Comparison of ENCODE assay signal across 17 cellular contexts in the genomic region with DNA sequence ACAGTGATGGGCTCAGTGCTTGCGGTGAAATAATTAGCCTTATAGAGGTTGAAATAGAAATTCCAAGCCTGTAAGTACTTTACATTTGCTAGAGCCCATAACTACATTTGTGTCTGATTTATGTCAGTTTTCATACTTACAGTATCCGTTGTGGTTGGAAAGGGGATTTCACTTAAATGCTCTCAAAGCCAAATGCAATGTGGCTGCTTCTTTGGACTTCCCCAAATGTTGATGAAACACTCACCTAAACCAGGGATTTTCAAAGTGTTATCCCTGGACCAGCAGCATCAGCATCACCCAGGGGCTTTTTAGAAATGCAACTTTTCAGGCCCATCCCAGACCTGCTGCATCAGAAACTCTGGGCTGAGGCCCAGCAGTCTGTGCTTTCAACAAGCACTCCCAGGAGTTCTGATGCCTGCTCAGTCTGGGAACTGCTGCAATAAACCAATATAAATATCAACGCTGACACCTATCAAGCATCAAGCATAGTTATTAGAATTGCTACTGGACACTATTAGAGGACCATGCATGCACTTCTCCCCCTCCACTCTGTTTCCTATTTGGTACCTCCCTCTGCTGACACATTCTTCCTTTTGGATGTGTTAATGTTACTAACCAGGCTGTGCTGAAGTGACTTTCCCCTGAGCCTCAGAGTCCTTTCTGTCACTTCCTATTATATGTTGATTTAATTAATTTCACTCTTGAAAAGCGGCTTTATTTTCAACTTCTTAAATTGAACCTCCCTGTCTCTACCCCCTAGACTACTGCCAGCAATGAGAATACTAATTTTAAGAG.
A peak's percentile ranks its signal among the peaks of the same experiment; 100 is the strongest.
DNase-seq lines count a peak whose midpoint lies in the region; ATAC-seq lines count a peak whose summit lies in the region.
"Had no signal": no experiment of that assay in that cellular context is flagged by ENCODE, and none has a peak within 500 bp of the region (broad histone marks: within the 10 kb centered on the region; RNA-seq: fewer than 3 reads in every experiment).

No MANE protein-coding gene starts in this region.

- peaks cover 33% of the 10 kb centered on the region for H3K27me3 Mint-ChIP-seq in T-helper 17 cell
- H3K27me3 Mint-ChIP-seq in CD8-positive, alpha-beta memory T cell = peaks cover 4 to 24% of the 10 kb centered on the region in 2 donors

- H3K4me1 ChIP-seq in CD8-positive, alpha-beta memory T cell (ENCODE audit: insufficient read depth, low read length) = no peaks in the 10 kb centered on the region
- H3K4me1 ChIP-seq: BE2C had no signal

- no peak overlapping the region for H3K27ac Mint-ChIP-seq in T-helper 17 cell
- no peak overlapping the region for H3K27ac Mint-ChIP-seq in CD8-positive, alpha-beta memory T cell

- no peaks in the 10 kb centered on the region for H3K36me3 Mint-ChIP-seq in T-helper 17 cell (ENCODE audit: low read depth)
- H3K36me3 Mint-ChIP-seq in CD8-positive, alpha-beta memory T cell = no peaks in the 10 kb centered on the region

- peaks cover 3% of the 10 kb centered on the region for H3K4me1 Mint-ChIP-seq in T-helper 17 cell
- peaks cover 10 to 17% (median 17%) of the 10 kb centered on the region in 3 donors for H3K4me1 Mint-ChIP-seq in CD8-positive, alpha-beta memory T cell

- DNase-seq in T-helper 17 cell (no peak), HPDE6-E6E7 (ENCODE audit: extremely low spot score) (no peak), left lobe of liver (ENCODE audit: low spot score) (no peak), UCSD-AML1 (lab: John Stamatoyannopoulos, UW; ENCODE audit: unreplicated experiment) (no peak)
- DNase-seq in CD8-positive, alpha-beta memory T cell = no peak
- DNase-seq: activated effector memory CD4-positive, alpha-beta T cell treated with anti-CD3 and anti-CD28 coated beads, Interleukin-2, amount 50 U/mL, for 16 hours; BE2C; cerebellar nuclear complex; kidney; NCI-H2171 treated with DMSO at 0.1 percent for 48 hours; RPMI8226 had no signal

- no peaks in the 10 kb centered on the region for H3K9me3 ChIP-seq in T-helper 17 cell (ENCODE audit: control insufficient read depth, low read length, poor library complexity, severe bottlenecking)
- H3K9me3 ChIP-seq in CD8-positive, alpha-beta memory T cell (ENCODE audit: low read length) = no peaks in the 10 kb centered on the region
- H3K9me3 ChIP-seq: BE2C had no signal

- no peaks in the 10 kb centered on the region for H3K27me3 ChIP-seq in CD8-positive, alpha-beta memory T cell (ENCODE audit: insufficient read depth, low read length, poor library complexity, severe bottlenecking)

- ATAC-seq in GM18498 (IDR thresholded peaks at IDR 0.05; ENCODE audit: unreplicated experiment) (peak; percentile 54), GM19455 (IDR thresholded peaks at IDR 0.05; ENCODE audit: unreplicated experiment) (peak; percentile 65), HG02884 (IDR thresholded peaks at IDR 0.05; ENCODE audit: unreplicated experiment) (peak; percentile 86), T-helper 17 cell (peak; percentile 27), left lobe of liver (no peak)
- ATAC-seq: K562 had no signal

- no peak overlapping the region for H3K4me3 ChIP-seq in CD8-positive, alpha-beta memory T cell (ENCODE audit: low read length)
- H3K4me3 ChIP-seq: K562 had no signal

- CTCF ChIA-PET in CD8-positive, alpha-beta memory T cell (lab: Charles Lee) = no interaction called here

- H3K27ac ChIP-seq in CD8-positive, alpha-beta memory T cell (ENCODE audit: low read depth, low read length) = no peak overlapping the region
- H3K27ac ChIP-seq: VCaP had no signal

- POLR2A ChIA-PET in CD8-positive, alpha-beta memory T cell (lab: Charles Lee) = no interaction called here

- H3K36me3 ChIP-seq in CD8-positive, alpha-beta memory T cell (ENCODE audit: insufficient read depth, low read length) = no peaks in the 10 kb centered on the region
- H3K36me3 ChIP-seq: BE2C had no signal

- no peak overlapping the region for H3K4me3 Mint-ChIP-seq in T-helper 17 cell
- H3K4me3 Mint-ChIP-seq in CD8-positive, alpha-beta memory T cell = no peak overlapping the region
- H3K4me3 Mint-ChIP-seq: neural crest cell had no signal

- peaks cover 0 to 2% (median 0%) of the 10 kb centered on the region in 5 donors for H3K9me3 Mint-ChIP-seq in CD8-positive, alpha-beta memory T cell
